In genomic region chr12:130839770-130840355, GRCh38 we compare ENCODE assay signal across 9 cellular contexts. TPM values are rescaled to one million over a fixed set of nuclear protein-coding genes. Genes with fewer than 3 reads are reported as not detected.
DNase-seq lines count a peak whose midpoint lies in the region; ATAC-seq and TF ChIP-seq lines count a peak whose summit lies in the region.
"Had no signal": no experiment of that assay in that cellular context is flagged by ENCODE, and none has a peak within 500 bp of the region (broad histone marks: within the 10 kb centered on the region; RNA-seq: fewer than 3 reads in every experiment).

No MANE protein-coding gene starts in this region.

- H3K36me3 ChIP-seq in SK-N-SH (replicated peaks in 1 of 2; ENCODE audit: control insufficient read depth in 1 of 2, insufficient read depth in 2 of 2, low read length in 1 of 2) (no peaks in the 10 kb centered on the region), gastroesophageal sphincter (no peaks in the 10 kb centered on the region)

- H3K4me1 ChIP-seq in SK-N-SH (ENCODE audit: control insufficient read depth in 1 of 2, insufficient read depth in 2 of 2, low read depth in 1 of 2, low read length in 1 of 2) (peaks cover 0 to 13% of the 10 kb centered on the region in 2 experiments; a peak in 1 of 4 replicates), gastroesophageal sphincter (peaks cover 0 to 47% (median 13%) of the 10 kb centered on the region in 3 donors)

- no peak overlapping the region for H3K9ac ChIP-seq in SK-N-SH

- peaks cover 10% of the 10 kb centered on the region; the same call in 1 of the 2 replicates for H4K20me1 ChIP-seq in SK-N-SH (ENCODE audit: insufficient read depth)

- peaks cover 17% of the 10 kb centered on the region for H3K4me1 Mint-ChIP-seq in T-helper 17 cell
- H3K4me1 Mint-ChIP-seq in stimulated activated effector memory CD8-positive, alpha-beta T cell treated with anti-CD3 and anti-CD28 coated beads, Interleukin-12 subunit alpha, Interleukin-12 subunit beta, amount 100 ng/mL, for 72 hours = peaks cover 29% of the 10 kb centered on the region

- H3K79me2 ChIP-seq in SK-N-SH (ENCODE audit: insufficient read depth) = peaks cover 39% of the 10 kb centered on the region

- TF ChIP-seq EP300 in SK-N-SH (IDR thresholded peaks at IDR 0.05; ENCODE audit: borderline replicate concordance in 1 of 2, low read depth in 1 of 2, low read length in 1 of 2) (0 out of 4 replicates have a peak, but pooled peaks of 1 of the 2 experiments have one; percentile 1), gastroesophageal sphincter (IDR thresholded peaks at IDR 0.05) (no peak)

- no peak for ATAC-seq in SK-N-SH treated with all-trans-retinoic acid at 6 μM for 48 hours
- ATAC-seq in T-helper 17 cell = no peak
- ATAC-seq in gastroesophageal sphincter = no peak
- ATAC-seq in stimulated activated effector memory CD8-positive, alpha-beta T cell treated with anti-CD3 and anti-CD28 coated beads, Interleukin-12 subunit alpha, Interleukin-12 subunit beta, amount 100 ng/mL, for 72 hours = no peak
- no peak for ATAC-seq in HG03097 (IDR thresholded peaks at IDR 0.05; ENCODE audit: low FRiP score, unreplicated experiment)
- ATAC-seq in GM19395 (IDR thresholded peaks at IDR 0.05; ENCODE audit: unreplicated experiment) = no peak

- CTCF ChIA-PET in SK-N-SH (lab: Yijun Ruan, JAX) = interaction anchor here (0.6 to 1.2 kb wide), 4 partner anchors 12 to 250 kb away, joined by 3 to 4 read pairs (median 3); no protein-coding TSS in a partner anchor

- no peaks in the 10 kb centered on the region for H3K36me3 Mint-ChIP-seq in T-helper 17 cell (ENCODE audit: low read depth)
- H3K36me3 Mint-ChIP-seq in stimulated activated effector memory CD8-positive, alpha-beta T cell treated with anti-CD3 and anti-CD28 coated beads, Interleukin-12 subunit alpha, Interleukin-12 subunit beta, amount 100 ng/mL, for 72 hours = peaks cover 4% of the 10 kb centered on the region

- POLR2A ChIA-PET in SK-N-SH (lab: Yijun Ruan, JAX) = no interaction called here

- H3K27me3 ChIP-seq in SK-N-SH (ENCODE audit: insufficient read depth) (no peaks in the 10 kb centered on the region), gastroesophageal sphincter (no peaks in the 10 kb centered on the region)

- H3K9me3 Mint-ChIP-seq in stimulated activated effector memory CD8-positive, alpha-beta T cell treated with anti-CD3 and anti-CD28 coated beads, Interleukin-12 subunit alpha, Interleukin-12 subunit beta, amount 100 ng/mL, for 72 hours = no peaks in the 10 kb centered on the region

- H3K9me2 ChIP-seq in SK-N-SH = no peaks in the 10 kb centered on the region

- H3K4me2 ChIP-seq in SK-N-SH = peak overlapping the region; percentile 86

- H2AFZ ChIP-seq in SK-N-SH (ENCODE audit: low read depth) = peak overlapping the region; percentile 98

- TF ChIP-seq RAD21 in SK-N-SH (IDR thresholded peaks at IDR 0.05; ENCODE audit: low read length) = no peak

- no peak for TF ChIP-seq POLR2A in gastroesophageal sphincter (IDR thresholded peaks at IDR 0.05)

- peaks cover 9% of the 10 kb centered on the region for H3F3A ChIP-seq in SK-N-SH (replicated peaks; ENCODE audit: insufficient read depth)

- H3K4me3 ChIP-seq in SK-N-SH (ENCODE audit: low read depth in 2 of 2, low read length in 1 of 2) (peak overlapping the region; percentile 42 to 59; a peak in 3 of 4 replicates), gastroesophageal sphincter (peak overlapping the region; percentile 29 to 100)

- TF ChIP-seq CTCF in SK-N-SH (IDR thresholded peaks at IDR 0.05) = no peak
- no peak for TF ChIP-seq CTCF in gastroesophageal sphincter (IDR thresholded peaks at IDR 0.05)

- peak overlapping the region; percentile 94 for H3K4me3 Mint-ChIP-seq in T-helper 17 cell
- peak overlapping the region; percentile 75 for H3K4me3 Mint-ChIP-seq in stimulated activated effector memory CD8-positive, alpha-beta T cell treated with anti-CD3 and anti-CD28 coated beads, Interleukin-12 subunit alpha, Interleukin-12 subunit beta, amount 100 ng/mL, for 72 hours

- H3K27ac ChIP-seq in SK-N-SH (ENCODE audit: low read depth in 2 of 2, low read length in 1 of 2) (peak overlapping the region; percentile 53 to 74), gastroesophageal sphincter (peak overlapping the region in 3 of 4 donors; percentile 88 to 94 (median 89))
- H3K27ac ChIP-seq: epithelial cell of prostate had no signal

- H3K27me3 Mint-ChIP-seq in T-helper 17 cell = no peaks in the 10 kb centered on the region

- DNase-seq in SK-N-SH (no peak), T-helper 17 cell (no peak), hypothalamus (lab: John Stamatoyannopoulos, UW) (no peak)
- DNase-seq in stimulated activated effector memory CD8-positive, alpha-beta T cell treated with anti-CD3 and anti-CD28 coated beads, Interleukin-12 subunit alpha, Interleukin-12 subunit beta, amount 100 ng/mL, for 72 hours (ENCODE audit: low spot score in 2 of 2) = no peak

- peak overlapping the region; percentile 94 for H3K27ac Mint-ChIP-seq in T-helper 17 cell
- peak overlapping the region; percentile 52 for H3K27ac Mint-ChIP-seq in stimulated activated effector memory CD8-positive, alpha-beta T cell treated with anti-CD3 and anti-CD28 coated beads, Interleukin-12 subunit alpha, Interleukin-12 subunit beta, amount 100 ng/mL, for 72 hours

- WGBS in SK-N-SH (ENCODE audit: low lambda C conversion rate) = 85% methylated on average over 11 of the region's 11 CpGs
- 35 to 49% methylated on average over 8 to 9 of the region's 11 CpGs for WGBS in gastroesophageal sphincter (ENCODE audit: low coverage in 1 of 2), 2 donors

- H3K9me3 ChIP-seq in SK-N-SH (no peaks in the 10 kb centered on the region), T-helper 17 cell (ENCODE audit: control insufficient read depth, low read length, poor library complexity, severe bottlenecking) (no peaks in the 10 kb centered on the region), gastroesophageal sphincter (no peaks in the 10 kb centered on the region)

TF ChIP-seq in SK-N-SH, 30 proteins besides CTCF, POLR2A, EP300 and RAD21:
- no peak for TF ChIP-seq IRF3 (IDR thresholded peaks at IDR 0.05; ENCODE audit: low read depth, low read length)
- TF ChIP-seq SMC3 (IDR thresholded peaks at IDR 0.05; ENCODE audit: low read depth, low read length) = no peak
- no peak for TF ChIP-seq FOXM1 (IDR thresholded peaks at IDR 0.05; ENCODE audit: low read depth)
- no peak for TF ChIP-seq GABPA (IDR thresholded peaks at IDR 0.05; ENCODE audit: low read depth)
- TF ChIP-seq, protein P1, sequence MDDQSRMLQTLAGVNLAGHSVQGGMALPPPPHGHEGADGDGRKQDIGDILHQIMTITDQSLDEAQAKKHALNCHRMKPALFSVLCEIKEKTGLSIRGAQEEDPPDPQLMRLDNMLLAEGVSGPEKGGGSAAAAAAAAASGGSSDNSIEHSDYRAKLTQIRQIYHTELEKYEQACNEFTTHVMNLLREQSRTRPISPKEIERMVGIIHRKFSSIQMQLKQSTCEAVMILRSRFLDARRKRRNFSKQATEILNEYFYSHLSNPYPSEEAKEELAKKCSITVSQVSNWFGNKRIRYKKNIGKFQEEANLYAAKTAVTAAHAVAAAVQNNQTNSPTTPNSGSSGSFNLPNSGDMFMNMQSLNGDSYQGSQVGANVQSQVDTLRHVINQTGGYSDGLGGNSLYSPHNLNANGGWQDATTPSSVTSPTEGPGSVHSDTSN (IDR thresholded peaks at IDR 0.05) = no peak

TF ChIP-seq in SK-N-SH treated with all-trans-retinoic acid at 6 μM for 48 hours, 23 proteins besides CTCF, POLR2A, EP300 and RAD21 (continues in another document):
- TF ChIP-seq ZFP30 (CRISPR knock-in tag; IDR thresholded peaks at IDR 0.05) (no peak), BACH2 (CRISPR knock-in tag; IDR thresholded peaks at IDR 0.05; ENCODE audit: borderline replicate concordance) (no peak), PPARA (CRISPR knock-in tag; IDR thresholded peaks at IDR 0.05; ENCODE audit: borderline replicate concordance) (no peak), TCF4 (CRISPR knock-in tag; IDR thresholded peaks at IDR 0.05; ENCODE audit: borderline replicate concordance) (no peak), ZFP3 (CRISPR knock-in tag; IDR thresholded peaks at IDR 0.05) (no peak), ZNF565 (CRISPR knock-in tag; conservative IDR thresholded peaks at IDR 0.05; ENCODE audit: low read depth) (no peak), ESRRG (CRISPR knock-in tag; IDR thresholded peaks at IDR 0.05) (no peak), ZC3H10 (CRISPR knock-in tag; IDR thresholded peaks at IDR 0.05) (no peak), SNAI2 (CRISPR knock-in tag; IDR thresholded peaks at IDR 0.05) (no peak)
- TF ChIP-seq, protein P2, sequence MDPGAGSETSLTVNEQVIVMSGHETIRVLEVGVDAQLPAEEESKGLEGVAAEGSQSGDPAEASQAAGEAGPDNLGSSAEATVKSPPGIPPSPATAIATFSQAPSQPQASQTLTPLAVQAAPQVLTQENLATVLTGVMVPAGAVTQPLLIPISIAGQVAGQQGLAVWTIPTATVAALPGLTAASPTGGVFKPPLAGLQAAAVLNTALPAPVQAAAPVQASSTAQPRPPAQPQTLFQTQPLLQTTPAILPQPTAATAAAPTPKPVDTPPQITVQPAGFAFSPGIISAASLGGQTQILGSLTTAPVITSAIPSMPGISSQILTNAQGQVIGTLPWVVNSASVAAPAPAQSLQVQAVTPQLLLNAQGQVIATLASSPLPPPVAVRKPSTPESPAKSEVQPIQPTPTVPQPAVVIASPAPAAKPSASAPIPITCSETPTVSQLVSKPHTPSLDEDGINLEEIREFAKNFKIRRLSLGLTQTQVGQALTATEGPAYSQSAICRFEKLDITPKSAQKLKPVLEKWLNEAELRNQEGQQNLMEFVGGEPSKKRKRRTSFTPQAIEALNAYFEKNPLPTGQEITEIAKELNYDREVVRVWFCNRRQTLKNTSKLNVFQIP (CRISPR knock-in tag; IDR thresholded peaks at IDR 0.05; ENCODE audit: borderline replicate concordance, low read depth) = no peak

RNA-seq across cellular contexts. Expression of gene STX2, which starts 0.8 kb away (rescaled TPM):
- polyA plus RNA-seq in SK-N-SH (2012; rRNA removed) = 25.1 and 31.7 TPM in 2 replicates
- 30.9 and 36.8 TPM in 2 replicates for polyA plus RNA-seq in SK-N-SH (2012; cell fraction: cytosol; rRNA removed)
- polyA plus RNA-seq in SK-N-SH (2012; cell fraction: nucleus; rRNA removed) = 33.0 and 64.3 TPM in 2 replicates
- total RNA-seq in T-helper 17 cell = 10 to 100 TPM; 22.5 to 41.1 TPM
- 10 to 100 TPM; 41.6 to 77.5 (median 54.3) TPM for total RNA-seq in gastroesophageal sphincter

RNA-seq across cellular contexts. Expression of gene RAN, which starts 32.0 kb away (rescaled TPM):
- polyA plus RNA-seq in SK-N-SH (2012; rRNA removed) = 865 and 950 TPM in 2 replicates
- 1,006 and 1,490 TPM in 2 replicates for polyA plus RNA-seq in SK-N-SH (2012; cell fraction: cytosol; rRNA removed)
- 461 and 695 TPM in 2 replicates for polyA plus RNA-seq in SK-N-SH (2012; cell fraction: nucleus; rRNA removed)
- total RNA-seq in T-helper 17 cell (100 to 1,000 TPM; 294 to 321 TPM), gastroesophageal sphincter (100 to 1,000 TPM; 139 to 199 (median 167) TPM)
